In genomic region chr17:39591958-39592954, GRCh38 we compare ENCODE assay signal across 9 cellular contexts.
DNase-seq lines count a peak whose midpoint lies in the region; ATAC-seq and TF ChIP-seq lines count a peak whose summit lies in the region.
"Had no signal": no experiment of that assay in that cellular context is flagged by ENCODE, and none has a peak within 500 bp of the region (broad histone marks: within the 10 kb centered on the region; RNA-seq: fewer than 3 reads in every experiment).

No MANE protein-coding gene starts in this region.

- peaks cover 2 to 7% of the 10 kb centered on the region in 2 donors for H3K9me3 Mint-ChIP-seq in effector memory CD8-positive, alpha-beta T cell

- peaks cover 6 to 9% of the 10 kb centered on the region in 2 donors for H3K4me1 Mint-ChIP-seq in effector memory CD8-positive, alpha-beta T cell (ENCODE audit: low read depth in 2 of 2)

- no peak overlapping the region for H3K27ac Mint-ChIP-seq in effector memory CD8-positive, alpha-beta T cell

- no peak overlapping the region for H3K4me3 ChIP-seq in retinal pigment epithelial cell (ENCODE audit: low read length)
- H3K4me3 ChIP-seq: SJSA1 had no signal

- H3K27me3 Mint-ChIP-seq in effector memory CD8-positive, alpha-beta T cell = peaks cover 64 to 90% of the 10 kb centered on the region in 2 donors

- ATAC-seq in effector memory CD8-positive, alpha-beta T cell (replicated peaks) = no peak
- ATAC-seq in GM18517 (IDR thresholded peaks at IDR 0.05; ENCODE audit: unreplicated experiment) = no peak

- no peak overlapping the region for H3K4me3 Mint-ChIP-seq in effector memory CD8-positive, alpha-beta T cell

- DNase-seq in activated CD4-positive, alpha-beta T cell treated with anti-CD3 and anti-CD28 coated beads for 48 hours = peak; percentile 38
- DNase-seq in activated CD4-positive, alpha-beta T cell treated with anti-CD3 and anti-CD28 coated beads, Interleukin-2, amount 50 U/mL, for 4 hours = no peak
- DNase-seq in NCI-H774 (lab: John Stamatoyannopoulos, UW) (peak; percentile 66), retinal pigment epithelial cell (ENCODE audit: low read depth) (peak; percentile 5), HPDE6-E6E7 (ENCODE audit: extremely low spot score) (no peak), hippocampal formation (lab: John Stamatoyannopoulos, UW) (no peak)
- DNase-seq in effector memory CD8-positive, alpha-beta T cell = peak in 2 of 3 experiments; percentile 28 to 29

- H3K36me3 Mint-ChIP-seq in effector memory CD8-positive, alpha-beta T cell (ENCODE audit: insufficient read depth) = no peaks in the 10 kb centered on the region

- no peak for TF ChIP-seq CTCF in retinal pigment epithelial cell (conservative IDR thresholded peaks at IDR 0.05; ENCODE audit: low read depth, low read length)

Comparison
In these comparisons a context has a peak if more than half of its experiments do, and no peak if none do; other contexts are left out.
1. DNase-seq: peak in activated CD4-positive, alpha-beta T cell treated with anti-CD3 and anti-CD28 coated beads for 48 hours (single experiment), NCI-H774 (single experiment), effector memory CD8-positive, alpha-beta T cell (2 of 3) and retinal pigment epithelial cell (single experiment); none in activated CD4-positive, alpha-beta T cell treated with anti-CD3 and anti-CD28 coated beads, Interleukin-2, amount 50 U/mL, for 4 hours (0 of 2), HPDE6-E6E7 (single experiment) and hippocampal formation (0 of 2).